Comparison of ENCODE assay signal across 10 cellular contexts in genomic region chr18:76351961-76352581, GRCh38.
A peak's percentile ranks its signal among the peaks of the same experiment; 100 is the strongest.
DNase-seq lines count a peak whose midpoint lies in the region; ATAC-seq, FAIRE-seq and TF ChIP-seq lines count a peak whose summit lies in the region.
"Had no signal": no experiment of that assay in that cellular context is flagged by ENCODE, and none has a peak within 500 bp of the region (broad histone marks: within the 10 kb centered on the region; RNA-seq: fewer than 3 reads in every experiment).

No MANE protein-coding gene starts in this region.

- H3K27me3 Mint-ChIP-seq in astrocyte (ENCODE audit: low read depth, unreplicated experiment): peaks cover 6% of the 10 kb centered on the region
- no peaks in the 10 kb centered on the region for H3K27me3 Mint-ChIP-seq in CD4-positive, alpha-beta memory T cell

- H3K9me3 Mint-ChIP-seq in astrocyte (ENCODE audit: unreplicated experiment): peaks cover 3% of the 10 kb centered on the region
- peaks cover 0 to 6% (median 0%) of the 10 kb centered on the region in 8 donors for H3K9me3 Mint-ChIP-seq in CD4-positive, alpha-beta memory T cell

- peaks cover 3% of the 10 kb centered on the region for H3K4me1 ChIP-seq in astrocyte (ENCODE audit: insufficient read depth, low read length)
- H3K4me1 ChIP-seq in CD4-positive, alpha-beta memory T cell (ENCODE audit: insufficient read depth, low read length): no peaks in the 10 kb centered on the region

- no peak overlapping the region for H3K4me2 ChIP-seq in astrocyte (ENCODE audit: low read length)
- H3K4me2 ChIP-seq: PC-9 had no signal

- H3K9ac ChIP-seq in astrocyte (ENCODE audit: low read length): no peak overlapping the region

- no peak for FAIRE-seq in astrocyte (lab: Jason Lieb, UNC)

- POLR2A ChIA-PET in AG04450 (lab: Yijun Ruan, JAX): no interaction called here
- POLR2A ChIA-PET in CD4-positive, alpha-beta memory T cell (lab: Charles Lee; ENCODE audit: partially characterized antibody): no interaction called here

- peak; percentile 87 for DNase-seq in AG04450 (ENCODE audit: low read depth, low spot score)
- DNase-seq in NCI-H1048 (lab: John Stamatoyannopoulos, UW): peak; percentile 68
- DNase-seq in astrocyte (ENCODE audit: low read depth): peak; percentile 52
- no peak for DNase-seq in left lobe of liver (ENCODE audit: low spot score)
- no peak for DNase-seq in CD4-positive, alpha-beta memory T cell
- DNase-seq in NOMO-1 treated with DMSO at 0.1 percent for 48 hours (lab: John Stamatoyannopoulos, UW; ENCODE audit: unreplicated experiment): no peak
- no peak for DNase-seq in RKO (ENCODE audit: low spot score)

- intact Hi-C loops in CD4-positive, alpha-beta memory T cell (cut with micrococcal nuclease): no loop called here

- peaks cover 25% of the 10 kb centered on the region for H3K36me3 Mint-ChIP-seq in astrocyte (ENCODE audit: low read depth, unreplicated experiment)
- no peaks in the 10 kb centered on the region for H3K36me3 Mint-ChIP-seq in CD4-positive, alpha-beta memory T cell

- H3K27ac ChIP-seq in AG04450 (ENCODE audit: low read depth, low read length) (no peak overlapping the region), astrocyte (ENCODE audit: low read depth, low read length) (no peak overlapping the region)
- no peak overlapping the region for H3K27ac ChIP-seq in CD4-positive, alpha-beta memory T cell (ENCODE audit: low read depth, low read length)
- H3K27ac ChIP-seq: PC-9, suprapubic skin had no signal

- peaks cover 6% of the 10 kb centered on the region for H3K9me3 ChIP-seq in AG04450 (ENCODE audit: control insufficient read depth, insufficient read depth, low read length)
- peaks cover 3% of the 10 kb centered on the region for H3K9me3 ChIP-seq in astrocyte (ENCODE audit: insufficient read depth, low read depth, low read length)
- H3K9me3 ChIP-seq in CD4-positive, alpha-beta memory T cell (ENCODE audit: control insufficient read depth in 1 of 2, low read length in 2 of 2): no peaks in the 10 kb centered on the region
- H3K9me3 ChIP-seq: suprapubic skin had no signal

- no peaks in the 10 kb centered on the region for H3K27me3 ChIP-seq in AG04450 (ENCODE audit: control insufficient read depth, insufficient read depth, low read length)
- H3K27me3 ChIP-seq in astrocyte (ENCODE audit: insufficient read depth, low read length): no peaks in the 10 kb centered on the region
- H3K27me3 ChIP-seq in CD4-positive, alpha-beta memory T cell (ENCODE audit: insufficient read depth, low read length): no peaks in the 10 kb centered on the region
- H3K27me3 ChIP-seq: suprapubic skin had no signal

- no peak for TF ChIP-seq CTCF in AG04450 (IDR thresholded peaks at IDR 0.05; ENCODE audit: low read depth, low read length)
- TF ChIP-seq CTCF in astrocyte (IDR thresholded peaks at IDR 0.05; ENCODE audit: insufficient read depth, low read depth, low read length): no peak

- no peak overlapping the region for H3K4me3 Mint-ChIP-seq in astrocyte (ENCODE audit: unreplicated experiment)
- H3K4me3 Mint-ChIP-seq in CD4-positive, alpha-beta memory T cell: peak overlapping the region in 1 of 8 donors; percentile 14

- peaks cover 6% of the 10 kb centered on the region for H3K4me1 Mint-ChIP-seq in astrocyte (ENCODE audit: low read depth, unreplicated experiment)
- H3K4me1 Mint-ChIP-seq in CD4-positive, alpha-beta memory T cell: peaks cover 3 to 7% (median 5%) of the 10 kb centered on the region in 4 donors

- ATAC-seq in left lobe of liver: peak; percentile 32
- ATAC-seq in GM18519 (IDR thresholded peaks at IDR 0.05; ENCODE audit: low FRiP score, unreplicated experiment): no peak

- no peak overlapping the region for H3K27ac Mint-ChIP-seq in astrocyte (ENCODE audit: unreplicated experiment)
- no peak overlapping the region for H3K27ac Mint-ChIP-seq in CD4-positive, alpha-beta memory T cell

- H2AFZ ChIP-seq in astrocyte (ENCODE audit: low read depth, low read length): no peak overlapping the region
- H2AFZ ChIP-seq: PC-9 had no signal

- H3K79me2 ChIP-seq in astrocyte (ENCODE audit: insufficient read depth, low read length): no peaks in the 10 kb centered on the region

- H4K20me1 ChIP-seq in astrocyte (ENCODE audit: insufficient read depth, low read length): no peaks in the 10 kb centered on the region

- peaks cover 7% of the 10 kb centered on the region for H3K36me3 ChIP-seq in astrocyte (ENCODE audit: insufficient read depth, low read length)
- no peaks in the 10 kb centered on the region for H3K36me3 ChIP-seq in CD4-positive, alpha-beta memory T cell (ENCODE audit: insufficient read depth, low read length)

- CTCF ChIA-PET in AG04450 (lab: Charles Lee): interaction anchor here (0.6 to 1.2 kb wide), 4 partner anchors 16 to 434 kb away, joined by 3 to 6 read pairs (median 3); no protein-coding TSS in a partner anchor
- CTCF ChIA-PET in CD4-positive, alpha-beta memory T cell (lab: Charles Lee; ENCODE audit: partially characterized antibody): interaction anchor here (1.8 kb wide), 1 partner anchor 358 kb away, joined by 4 read pairs; no protein-coding TSS in a partner anchor

- H3K4me3 ChIP-seq in AG04450 (ENCODE audit: low read depth, low read length): peak overlapping the region; percentile 28; the same call in 1 of the 2 replicates
- H3K4me3 ChIP-seq in astrocyte (ENCODE audit: insufficient read depth, low read depth, low read length): no peak overlapping the region
- H3K4me3 ChIP-seq in CD4-positive, alpha-beta memory T cell (ENCODE audit: low read length in 2 of 2): no peak overlapping the region
- H3K4me3 ChIP-seq: PC-9, suprapubic skin had no signal

Comparison
In these comparisons a context has a peak if more than half of its experiments do, and no peak if none do; other contexts are left out.
1. DNase-seq: peak in AG04450 (single experiment), NCI-H1048 (single experiment) and astrocyte (single experiment); none in left lobe of liver (single experiment), CD4-positive, alpha-beta memory T cell (0 of 5), NOMO-1 treated with DMSO at 0.1 percent for 48 hours (single experiment) and RKO (single experiment).